Comparison of ENCODE assay signal across 9 cellular contexts in the genomic region with DNA sequence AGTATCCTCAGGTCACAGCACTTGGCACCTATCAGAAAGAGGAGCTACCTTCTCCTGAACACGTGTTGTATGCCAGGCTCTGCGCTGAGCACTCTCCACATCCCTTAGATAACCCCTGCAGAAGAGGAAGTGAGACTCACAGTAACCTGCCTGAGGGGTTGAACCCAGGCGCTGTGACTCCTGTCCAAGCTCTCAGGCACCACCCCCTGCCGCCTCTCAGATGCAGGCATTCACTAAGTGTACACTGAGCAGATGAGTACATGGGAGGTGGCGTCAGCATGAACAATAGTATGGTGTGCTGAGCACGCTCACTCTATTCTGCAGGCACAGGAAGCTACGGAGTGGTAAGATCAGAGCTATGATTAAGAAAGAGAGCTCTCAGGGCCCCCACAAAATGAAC. TPM values are rescaled to one million over a fixed set of nuclear protein-coding genes. Genes with fewer than 3 reads are reported as not detected.
DNase-seq lines count a peak whose midpoint lies in the region; ATAC-seq and TF ChIP-seq lines count a peak whose summit lies in the region.
"Had no signal": no experiment of that assay in that cellular context is flagged by ENCODE, and none has a peak within 500 bp of the region (broad histone marks: within the 10 kb centered on the region; RNA-seq: fewer than 3 reads in every experiment).

No MANE protein-coding gene starts in this region.

- H3K4me3 ChIP-seq in PC-9, result no peak overlapping the region

- no peak overlapping the region for H3K4me2 ChIP-seq in PC-9

- CTCF ChIA-PET in PC-9 (lab: Charles Lee), result no interaction called here

- H3K79me2 ChIP-seq in PC-9 (ENCODE audit: low read depth), result no peaks in the 10 kb centered on the region

- ATAC-seq in GM19463 (IDR thresholded peaks at IDR 0.05; ENCODE audit: unreplicated experiment) (peak; percentile 97), HG03378 (IDR thresholded peaks at IDR 0.05; ENCODE audit: unreplicated experiment) (peak; percentile 98)
- ATAC-seq: Panc1 had no signal

- H3K9me2 ChIP-seq in PC-9 (ENCODE audit: insufficient read depth), result no peaks in the 10 kb centered on the region

- no peaks in the 10 kb centered on the region for H3K4me1 ChIP-seq in PC-9 (replicated peaks; ENCODE audit: insufficient read depth)

- no peak for TF ChIP-seq CTCF in PC-9 (conservative IDR thresholded peaks at IDR 0.05)

- H3K36me3 ChIP-seq in PC-9 (ENCODE audit: low read depth), result no peaks in the 10 kb centered on the region

- H3K27ac ChIP-seq in PC-9, result no peak overlapping the region

- POLR2A ChIA-PET in PC-9 (lab: Charles Lee; ENCODE audit: unreplicated experiment), result no interaction called here

- no peaks in the 10 kb centered on the region for H3K9me3 ChIP-seq in PC-9 (ENCODE audit: insufficient read depth, low read depth)

- BruUV-seq in PC-9 (replicated peaks; lab: Mats Ljungman, UMichigan), result no TSS peak

- DNase-seq in activated CD4-positive, alpha-beta T cell treated with anti-CD3 and anti-CD28 coated beads, Interleukin-2, amount 50 U/mL, for 4 hours, result peak; percentile 39 to 41
- peak; percentile 81 for DNase-seq in stimulated activated CD4-positive, alpha-beta T cell treated with anti-CD3 and anti-CD28 coated beads, Interleukin-1b, Interleukin-23, amount 100 ng/mL, for 48 hours
- no peak for DNase-seq in occipital lobe (lab: John Stamatoyannopoulos, UW)
- DNase-seq in hippocampal formation (lab: John Stamatoyannopoulos, UW), result no peak
- DNase-seq in superior temporal gyrus (ENCODE audit: extremely low spot score), result no peak
- no peak for DNase-seq in PC-9

- no peaks in the 10 kb centered on the region for H3K27me3 ChIP-seq in PC-9 (ENCODE audit: insufficient read depth, low read depth)

- H4K20me1 ChIP-seq in PC-9 (ENCODE audit: insufficient read depth), result no peaks in the 10 kb centered on the region

- no peak overlapping the region for H2AFZ ChIP-seq in PC-9

- intact Hi-C loops in PC-9 (cut with micrococcal nuclease; ENCODE audit: unreplicated experiment), result no loop called here

- no peaks in the 10 kb centered on the region for H3F3A ChIP-seq in PC-9 (ENCODE audit: insufficient read depth, low read depth)

RNA-seq across cellular contexts. Expression of gene RIC8B, which starts 21.0 kb away (rescaled TPM):
- total RNA-seq in occipital lobe, result 36.7 TPM
- 9.0 and 14.9 TPM in 2 replicates for total RNA-seq in PC-9 (2021)

Comparison
In these comparisons a context has a peak if more than half of its experiments do, and no peak if none do; other contexts are left out.
1. DNase-seq: peak in activated CD4-positive, alpha-beta T cell treated with anti-CD3 and anti-CD28 coated beads, Interleukin-2, amount 50 U/mL, for 4 hours (2 of 2) and stimulated activated CD4-positive, alpha-beta T cell treated with anti-CD3 and anti-CD28 coated beads, Interleukin-1b, Interleukin-23, amount 100 ng/mL, for 48 hours (single experiment); none in occipital lobe (single experiment), hippocampal formation (0 of 2), superior temporal gyrus (single experiment) and PC-9 (0 of 2).